7 cellular contexts compared by ENCODE assay signal in the genomic region with DNA sequence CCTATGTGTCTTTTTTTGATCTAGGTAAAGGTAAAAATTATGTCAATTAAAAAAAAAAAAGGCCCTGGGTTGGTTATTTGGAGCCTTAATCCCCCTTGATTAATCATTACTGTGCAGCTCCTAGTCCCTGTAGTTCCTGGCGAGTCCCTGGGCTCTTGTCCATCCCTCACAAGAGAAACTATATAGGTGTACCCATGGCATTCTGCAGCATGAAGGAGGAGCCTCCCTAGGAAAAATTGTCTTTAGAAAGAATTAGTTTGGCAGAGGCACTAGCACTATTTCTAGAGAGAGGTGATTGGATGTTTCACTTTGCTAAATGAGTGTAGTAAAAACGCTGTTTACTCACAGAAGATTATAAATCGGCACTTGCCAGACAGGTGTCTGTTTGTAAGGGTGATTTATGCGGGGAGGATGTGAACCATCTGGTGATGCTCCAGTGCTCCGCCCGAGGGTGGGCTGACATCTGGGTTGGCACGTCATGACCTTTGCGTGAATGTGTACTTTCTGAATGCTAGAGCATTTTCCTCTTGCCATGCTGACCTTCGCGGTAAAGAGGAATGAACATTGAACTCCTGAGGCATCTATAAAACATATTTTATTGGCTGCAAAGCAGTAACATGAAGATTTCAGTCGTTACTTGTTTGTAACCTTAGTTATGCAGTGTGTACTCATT. TPM values are rescaled to one million over a fixed set of nuclear protein-coding genes. Genes with fewer than 3 reads are reported as not detected.
DNase-seq lines count a peak whose midpoint lies in the region; ATAC-seq, FAIRE-seq and TF ChIP-seq lines count a peak whose summit lies in the region.

No MANE protein-coding gene starts in this region.

- in situ Hi-C loops in GM12878 (cut with MboI), result loop anchor here (10.0 kb wide), 1 partner anchor 613 kb away; no protein-coding TSS in a partner anchor
- in situ Hi-C loops in HAP-1 (cut with MboI; ENCODE audit: low sequenced_read_pairs), result no loop called here

- H3K9me3 ChIP-seq in GM12878 (replicated peaks; ENCODE audit: control insufficient read depth, insufficient read depth, low read length) (peaks cover 2% of the 10 kb centered on the region; the same call in 1 of the 3 replicates), HAP-1 (no peaks in the 10 kb centered on the region)

- WGBS in GM12878 (ENCODE audit: insufficient coverage, insufficient replicate concordance, low lambda C conversion rate, missing lambda C conversion rate), result 70% methylated on average over 11 of the region's 11 CpGs

- RAD21 ChIA-PET in GM12878 (lab: Charles Lee; ENCODE audit: unreplicated experiment), result interaction anchor here (1.0 to 2.1 kb wide), 10 partner anchors 8 to 254 kb away, joined by 4 to 9 read pairs (median 5); a partner anchor contains a TSS

- POLR2A ChIA-PET in GM12878 (lab: Charles Lee), result interaction anchor here (1.2 to 1.6 kb wide), 4 partner anchors 11 to 31 kb away, joined by 3 to 8 read pairs (median 4); a partner anchor contains a TSS

- intact Hi-C loops in GM12878 (cut with micrococcal nuclease; ENCODE audit: unreplicated experiment), result loop anchor here (5.0 to 10.0 kb wide), 2 partner anchors 300 to 383 kb away; a partner anchor contains a TSS

- FAIRE-seq in GM12878 (lab: Jason Lieb, UNC), result peak; percentile 18

- H3K4me2 ChIP-seq in GM12878 (ENCODE audit: control insufficient read depth, insufficient read depth), result peak overlapping the region; percentile 97

- H4K20me1 ChIP-seq in GM12878 (ENCODE audit: control insufficient read depth, insufficient read depth), result no peaks in the 10 kb centered on the region

- ATAC-seq in GM18505 (IDR thresholded peaks at IDR 0.05; ENCODE audit: unreplicated experiment) (peak; percentile 70), GM21529 (IDR thresholded peaks at IDR 0.05; ENCODE audit: unreplicated experiment) (peak; percentile 79), GM12878 (peak; percentile 79)
- peak; percentile 79 for ATAC-seq in stimulated activated naive CD8-positive, alpha-beta T cell treated with anti-CD3 and anti-CD28 coated beads, Interleukin-15, Interleukin-2, amounts not matched to agents 100 U/mL and 50 U/mL, for 24 hours

- peaks cover 26% of the 10 kb centered on the region for H3K4me1 ChIP-seq in GM12878 (ENCODE audit: control insufficient read depth, insufficient read depth, low read length)
- H3K4me1 ChIP-seq in HAP-1, result peaks cover 25% of the 10 kb centered on the region

- TF ChIP-seq RAD21 in GM12878 (IDR thresholded peaks at IDR 0.05; ENCODE audit: insufficient read depth, low read depth, low read length), result no peak

- peak in 1 of 2 experiments; percentile 47; a peak in 1 of 4 replicates for TF ChIP-seq EP300 in GM12878 (IDR thresholded peaks at IDR 0.05; ENCODE audit: borderline replicate concordance in 1 of 2, control insufficient read depth in 1 of 2, low read depth in 2 of 2, low read length in 2 of 2)

- SMC1A ChIA-PET in GM12878 (lab: Charles Lee; ENCODE audit: uncharacterized antibody, unreplicated experiment), result interaction anchor here (1.1 to 6.8 kb wide), 10 partner anchors 9 to 298 kb away, joined by 3 to 91 read pairs (median 8); no protein-coding TSS in a partner anchor

- TF ChIP-seq CTCF in LNCaP clone FGC (IDR thresholded peaks at IDR 0.05; ENCODE audit: control insufficient read depth, extremely low read depth, insufficient read depth) (no peak), GM12878 (IDR thresholded peaks at IDR 0.05 in 2 of 3, conservative IDR thresholded peaks at IDR 0.05 in 1 of 3; ENCODE audit: control insufficient read depth in 2 of 3, extremely low read depth in 1 of 3, insufficient read depth in 1 of 3, low read depth in 3 of 3, low read length in 3 of 3) (no peak)

- no peaks in the 10 kb centered on the region for H3K36me3 ChIP-seq in GM12878 (ENCODE audit: control insufficient read depth in 2 of 2, insufficient read depth in 2 of 2, low read length in 1 of 2)
- H3K36me3 ChIP-seq in HAP-1 (replicated peaks), result peaks cover 6% of the 10 kb centered on the region

- no peak for TF ChIP-seq POLR2A in GM18505 (IDR thresholded peaks at IDR 0.05; ENCODE audit: borderline replicate concordance, extremely low read depth, insufficient read depth, insufficient read length)
- TF ChIP-seq POLR2A in GM12878 (IDR thresholded peaks at IDR 0.05; ENCODE audit: low read depth, low read length), result no peak

- no TSS peak for BruUV-seq in GM12878 (replicated peaks; lab: Mats Ljungman, UMichigan)

- H2AFZ ChIP-seq in GM12878 (ENCODE audit: control insufficient read depth, low read depth, low read length), result no peak overlapping the region

- H3K4me3 ChIP-seq in LNCaP clone FGC (ENCODE audit: low read depth, low read length), result no peak overlapping the region
- peak overlapping the region; percentile 47; the same call in 1 of the 2 replicates for H3K4me3 ChIP-seq in GM12878
- no peak overlapping the region for H3K4me3 ChIP-seq in HAP-1

- H3K27ac ChIP-seq in GM12878 (ENCODE audit: control insufficient read depth, insufficient read depth), result peak overlapping the region; percentile 79

- H3K27me3 ChIP-seq in GM12878 (replicated peaks in 1 of 2; ENCODE audit: control insufficient read depth in 2 of 2, insufficient read depth in 2 of 2, low read length in 1 of 2) (no peaks in the 10 kb centered on the region), HAP-1 (ENCODE audit: low read depth) (no peaks in the 10 kb centered on the region)

- peak overlapping the region; percentile 31 for H3K9ac ChIP-seq in GM12878 (ENCODE audit: control insufficient read depth, insufficient read depth, low read length)

- CTCF ChIA-PET in GM12878 (lab: Yijun Ruan, JAX), result interaction anchor here (0.8 to 2.7 kb wide), 7 partner anchors 9 to 332 kb away, joined by 3 to 8 read pairs (median 5); no protein-coding TSS in a partner anchor

- H3K79me2 ChIP-seq in GM12878 (ENCODE audit: control insufficient read depth, insufficient read depth, low read length), result peaks cover 97% of the 10 kb centered on the region

- DNase-seq in LNCaP clone FGC (ENCODE audit: low read depth) (peak; percentile 23), GM12878 (ENCODE audit: low read depth, low spot score) (peak; percentile 52), HAP-1 (ENCODE audit: low spot score in 2 of 2) (no peak), Kasumi-1 (lab: John Stamatoyannopoulos, UW) (no peak)
- DNase-seq in stimulated activated naive CD8-positive, alpha-beta T cell treated with anti-CD3 and anti-CD28 coated beads, Interleukin-15, Interleukin-2, amounts not matched to agents 100 U/mL and 50 U/mL, for 24 hours, result peak; percentile 69

TF ChIP-seq in GM12878, 131 proteins besides CTCF, POLR2A, EP300 and RAD21 (continues in another document):
- TF ChIP-seq, protein P1, sequence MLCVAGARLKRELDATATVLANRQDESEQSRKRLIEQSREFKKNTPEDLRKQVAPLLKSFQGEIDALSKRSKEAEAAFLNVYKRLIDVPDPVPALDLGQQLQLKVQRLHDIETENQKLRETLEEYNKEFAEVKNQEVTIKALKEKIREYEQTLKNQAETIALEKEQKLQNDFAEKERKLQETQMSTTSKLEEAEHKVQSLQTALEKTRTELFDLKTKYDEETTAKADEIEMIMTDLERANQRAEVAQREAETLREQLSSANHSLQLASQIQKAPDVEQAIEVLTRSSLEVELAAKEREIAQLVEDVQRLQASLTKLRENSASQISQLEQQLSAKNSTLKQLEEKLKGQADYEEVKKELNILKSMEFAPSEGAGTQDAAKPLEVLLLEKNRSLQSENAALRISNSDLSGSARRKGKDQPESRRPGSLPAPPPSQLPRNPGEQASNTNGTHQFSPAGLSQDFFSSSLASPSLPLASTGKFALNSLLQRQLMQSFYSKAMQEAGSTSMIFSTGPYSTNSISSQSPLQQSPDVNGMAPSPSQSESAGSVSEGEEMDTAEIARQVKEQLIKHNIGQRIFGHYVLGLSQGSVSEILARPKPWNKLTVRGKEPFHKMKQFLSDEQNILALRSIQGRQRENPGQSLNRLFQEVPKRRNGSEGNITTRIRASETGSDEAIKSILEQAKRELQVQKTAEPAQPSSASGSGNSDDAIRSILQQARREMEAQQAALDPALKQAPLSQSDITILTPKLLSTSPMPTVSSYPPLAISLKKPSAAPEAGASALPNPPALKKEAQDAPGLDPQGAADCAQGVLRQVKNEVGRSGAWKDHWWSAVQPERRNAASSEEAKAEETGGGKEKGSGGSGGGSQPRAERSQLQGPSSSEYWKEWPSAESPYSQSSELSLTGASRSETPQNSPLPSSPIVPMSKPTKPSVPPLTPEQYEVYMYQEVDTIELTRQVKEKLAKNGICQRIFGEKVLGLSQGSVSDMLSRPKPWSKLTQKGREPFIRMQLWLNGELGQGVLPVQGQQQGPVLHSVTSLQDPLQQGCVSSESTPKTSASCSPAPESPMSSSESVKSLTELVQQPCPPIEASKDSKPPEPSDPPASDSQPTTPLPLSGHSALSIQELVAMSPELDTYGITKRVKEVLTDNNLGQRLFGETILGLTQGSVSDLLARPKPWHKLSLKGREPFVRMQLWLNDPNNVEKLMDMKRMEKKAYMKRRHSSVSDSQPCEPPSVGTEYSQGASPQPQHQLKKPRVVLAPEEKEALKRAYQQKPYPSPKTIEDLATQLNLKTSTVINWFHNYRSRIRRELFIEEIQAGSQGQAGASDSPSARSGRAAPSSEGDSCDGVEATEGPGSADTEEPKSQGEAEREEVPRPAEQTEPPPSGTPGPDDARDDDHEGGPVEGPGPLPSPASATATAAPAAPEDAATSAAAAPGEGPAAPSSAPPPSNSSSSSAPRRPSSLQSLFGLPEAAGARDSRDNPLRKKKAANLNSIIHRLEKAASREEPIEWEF (IDR thresholded peaks at IDR 0.05; ENCODE audit: insufficient replicate concordance, low read depth, low read length), result no peak

RNA-seq across cellular contexts. Expression of a gene that starts 12.6 kb away (rescaled TPM):
- 199 and 222 TPM in 2 replicates for total RNA-seq in GM12878 (2013; cell fraction: nucleolus; rRNA removed)
- total RNA-seq in GM12878 (2014; rRNA removed) (31.8 and 33.4 TPM in 2 replicates), GM12878 (2014; rRNA removed; fragmentation: Illumina TruSeq; extraction: Trizol) (37.3 and 37.5 TPM in 2 replicates), GM12878 (2021) (27.3 and 27.8 TPM in 2 replicates)
- 19.3 TPM for polyA plus RNA-seq in GM12878 (2011; ENCODE audit: low read depth)
- polyA plus RNA-seq in GM12878 (2011; rRNA removed) (14.2 and 19.0 TPM in 2 replicates), GM12878 (2014; fragmentation: Illumina TruSeq; extraction: Trizol) (25.4 and 33.6 TPM in 2 replicates), GM12878 (2014; fragmentation: Nextera tagmentation; extraction: Ambion mirVana) (1 to 10 TPM; 7.5 to 9.6 TPM), GM12878 (2014; rRNA removed) (15.8 and 17.2 TPM in 2 replicates), GM12878 (2016; fragmentation: Nextera tagmentation; extraction: Ambion mirVana) (10 to 100 TPM; 18.4 to 25.0 TPM)
- polyA plus RNA-seq in GM12878 (2011; cell fraction: cytosol; rRNA removed), result 8.2 and 9.4 TPM in 2 replicates
- polyA plus RNA-seq in GM12878 (2011; cell fraction: nucleus; rRNA removed), result 9.0 and 10.7 TPM in 2 replicates
- 25.8 and 28.8 TPM in 2 replicates for polyA plus RNA-seq in GM12878 (2012)
- 30.2 and 35.1 TPM in 2 replicates for polyA minus RNA-seq in GM12878 (2011; rRNA and poly(A)+ RNA removed)
- polyA minus RNA-seq in GM12878 (2011; cell fraction: cytosol; rRNA and poly(A)+ RNA removed), result 10.1 and 10.3 TPM in 2 replicates
- 31.8 and 38.0 TPM in 2 replicates for polyA minus RNA-seq in GM12878 (2011; cell fraction: nucleus; rRNA and poly(A)+ RNA removed)

Comparison
In these comparisons a context has a peak if more than half of its experiments do, and no peak if none do; other contexts are left out.
1. DNase-seq: peak in LNCaP clone FGC (single experiment), GM12878 (single experiment) and stimulated activated naive CD8-positive, alpha-beta T cell treated with anti-CD3 and anti-CD28 coated beads, Interleukin-15, Interleukin-2, amounts not matched to agents 100 U/mL and 50 U/mL, for 24 hours (single experiment); none in HAP-1 (0 of 2) and Kasumi-1 (0 of 2).
2. Peak in every context shown above with its lines, with median percentiles within 50 percentile points of each other: ATAC-seq.